In the genomic region with DNA sequence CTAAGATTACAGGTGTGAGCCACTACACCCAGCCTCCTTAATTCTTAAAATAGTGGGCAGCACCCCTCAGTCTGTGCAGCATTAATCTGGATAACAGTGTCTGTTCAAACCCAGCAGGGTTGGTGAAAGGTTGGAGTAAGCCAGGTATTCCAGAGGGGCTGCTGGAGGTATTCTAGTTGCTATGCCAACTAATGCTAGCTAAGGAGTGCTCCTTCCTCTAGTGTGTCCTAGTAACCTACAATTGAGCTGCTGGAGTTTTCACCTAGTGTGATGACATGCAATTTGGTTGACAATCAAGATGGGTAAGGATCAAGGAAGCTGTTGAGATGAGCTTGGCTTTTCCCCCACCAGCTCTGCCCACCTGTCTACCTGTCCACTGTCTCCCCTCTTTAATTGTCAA, we compare ENCODE assay signal across 14 cellular contexts.
"Had no signal": no experiment of that assay in that cellular context is flagged by ENCODE, and none has a peak within 500 bp of the region (broad histone marks: within the 10 kb centered on the region; RNA-seq: fewer than 3 reads in every experiment).

No MANE protein-coding gene starts in this region.

- H3K4me3 ChIP-seq: esophagus muscularis mucosa, left lung, transverse colon had no signal

- DNase-seq: activated CD4-positive, alpha-beta memory T cell treated with anti-CD3 and anti-CD28 coated beads for 36 hours; activated gamma-delta T cell; activated naive CD8-positive, alpha-beta T cell treated with anti-CD3 and anti-CD28 coated beads for 36 hours; activated T-cell treated with anti-CD3 and anti-CD28 coated beads, Interleukin-2, amount 50 U/mL, for 4 hours; brain microvascular endothelial cell; glutamatergic neuron; islet precursor cell; left lung; transverse colon had no signal

- H3K36me3 ChIP-seq: esophagus muscularis mucosa, left lung, transverse colon had no signal

- H3K36me3 Mint-ChIP-seq: activated CD4-positive, alpha-beta memory T cell treated with anti-CD3 and anti-CD28 coated beads for 36 hours; activated naive CD8-positive, alpha-beta T cell treated with anti-CD3 and anti-CD28 coated beads for 36 hours; stimulated activated effector memory CD8-positive, alpha-beta T cell treated with anti-CD3 and anti-CD28 coated beads, Interleukin-12 subunit alpha, Interleukin-12 subunit beta, amount 100 ng/mL, for 72 hours had no signal

- ATAC-seq: activated T-cell treated with anti-CD3 and anti-CD28 coated beads, Interleukin-2, amount 50 U/mL, for 4 hours; left lung; stimulated activated effector memory CD8-positive, alpha-beta T cell treated with anti-CD3 and anti-CD28 coated beads, Interleukin-12 subunit alpha, Interleukin-12 subunit beta, amount 100 ng/mL, for 72 hours had no signal

- H3K9me3 Mint-ChIP-seq: activated CD4-positive, alpha-beta memory T cell treated with anti-CD3 and anti-CD28 coated beads for 36 hours; activated naive CD8-positive, alpha-beta T cell treated with anti-CD3 and anti-CD28 coated beads for 36 hours; activated T-cell treated with anti-CD3 and anti-CD28 coated beads, Interleukin-2, amount 50 U/mL, for 4 hours; neural crest cell; stimulated activated effector memory CD8-positive, alpha-beta T cell treated with anti-CD3 and anti-CD28 coated beads, Interleukin-12 subunit alpha, Interleukin-12 subunit beta, amount 100 ng/mL, for 72 hours; T-helper 2 cell treated with Interferon-gamma antibody and Interleukin-4, amounts not matched to agents 5 μg/mL and 100 μg/mL, for 36 hours had no signal

- H3K4me3 Mint-ChIP-seq: activated CD4-positive, alpha-beta memory T cell treated with anti-CD3 and anti-CD28 coated beads for 36 hours; activated naive CD8-positive, alpha-beta T cell treated with anti-CD3 and anti-CD28 coated beads for 36 hours; activated T-cell treated with anti-CD3 and anti-CD28 coated beads, Interleukin-2, amount 50 U/mL, for 4 hours; neural crest cell; stimulated activated effector memory CD8-positive, alpha-beta T cell treated with anti-CD3 and anti-CD28 coated beads, Interleukin-12 subunit alpha, Interleukin-12 subunit beta, amount 100 ng/mL, for 72 hours; T-helper 2 cell treated with Interferon-gamma antibody and Interleukin-4, amounts not matched to agents 5 μg/mL and 100 μg/mL, for 36 hours had no signal

- H3K9me3 ChIP-seq: esophagus muscularis mucosa, left lung, transverse colon had no signal

- H3K4me1 ChIP-seq: parathyroid adenoma had no signal

- H3K27ac Mint-ChIP-seq: activated CD4-positive, alpha-beta memory T cell treated with anti-CD3 and anti-CD28 coated beads for 36 hours; activated naive CD8-positive, alpha-beta T cell treated with anti-CD3 and anti-CD28 coated beads for 36 hours; stimulated activated effector memory CD8-positive, alpha-beta T cell treated with anti-CD3 and anti-CD28 coated beads, Interleukin-12 subunit alpha, Interleukin-12 subunit beta, amount 100 ng/mL, for 72 hours; T-helper 2 cell treated with Interferon-gamma antibody and Interleukin-4, amounts not matched to agents 5 μg/mL and 100 μg/mL, for 36 hours had no signal

- H3K27me3 ChIP-seq: brain microvascular endothelial cell, esophagus muscularis mucosa, left lung, transverse colon had no signal

- H3K4me1 Mint-ChIP-seq: activated naive CD8-positive, alpha-beta T cell treated with anti-CD3 and anti-CD28 coated beads for 36 hours; stimulated activated effector memory CD8-positive, alpha-beta T cell treated with anti-CD3 and anti-CD28 coated beads, Interleukin-12 subunit alpha, Interleukin-12 subunit beta, amount 100 ng/mL, for 72 hours had no signal

- H3K27ac ChIP-seq: brain microvascular endothelial cell, esophagus muscularis mucosa, left lung, parathyroid adenoma, transverse colon had no signal
